25 cellular contexts compared by ENCODE assay signal in genomic region chr3:197775317-197775716, GRCh38.
"Had no signal": no experiment of that assay in that cellular context is flagged by ENCODE, and none has a peak within 500 bp of the region (broad histone marks: within the 10 kb centered on the region; RNA-seq: fewer than 3 reads in every experiment).

No MANE protein-coding gene starts in this region.

- H3K4me3 Mint-ChIP-seq: activated naive CD4-positive, alpha-beta T cell treated with anti-CD3 and anti-CD28 coated beads, Interleukin-2, amount 10 ng/mL, durations not matched to agents 7 days and 5 days; activated naive CD8-positive, alpha-beta T cell treated with anti-CD3 and anti-CD28 coated beads, Interleukin-2, amount 50 U/mL, for 24 hours; activated T-cell treated with anti-CD3 and anti-CD28 coated beads, Interleukin-2, amount 50 U/mL, for 24 hours; nephron progenitor cell; stimulated activated memory B cell treated with anti-CD40 and anti-IgM and Interleukin-4, amounts not matched to agents 10 μg/mL and 1 μg/mL and 100 μg/mL, for 72 hours had no signal

- H3K4me3 ChIP-seq: cardiac muscle cell, mucosa of descending colon, sigmoid colon, smooth muscle cell, transverse colon had no signal

- H3K9me3 Mint-ChIP-seq: activated naive CD4-positive, alpha-beta T cell treated with anti-CD3 and anti-CD28 coated beads, Interleukin-2, amount 10 ng/mL, durations not matched to agents 7 days and 5 days; activated naive CD8-positive, alpha-beta T cell treated with anti-CD3 and anti-CD28 coated beads, Interleukin-2, amount 50 U/mL, for 24 hours; activated T-cell treated with anti-CD3 and anti-CD28 coated beads, Interleukin-2, amount 50 U/mL, for 24 hours; stimulated activated memory B cell treated with anti-CD40 and anti-IgM and Interleukin-4, amounts not matched to agents 10 μg/mL and 1 μg/mL and 100 μg/mL, for 72 hours had no signal

- H3K4me1 Mint-ChIP-seq: activated naive CD4-positive, alpha-beta T cell treated with anti-CD3 and anti-CD28 coated beads, Interleukin-2, amount 10 ng/mL, durations not matched to agents 7 days and 5 days; activated naive CD8-positive, alpha-beta T cell treated with anti-CD3 and anti-CD28 coated beads, Interleukin-2, amount 50 U/mL, for 24 hours; nephron progenitor cell had no signal

- H3K9me3 ChIP-seq: mucosa of descending colon, sigmoid colon, transverse colon had no signal

- H3K4me1 ChIP-seq: sigmoid colon, transverse colon had no signal

- ATAC-seq: activated naive CD8-positive, alpha-beta T cell treated with anti-CD3 and anti-CD28 coated beads, Interleukin-2, amount 50 U/mL, for 24 hours; mucosa of descending colon; stimulated activated memory B cell treated with anti-CD40 and anti-IgM and Interleukin-4, amounts not matched to agents 10 μg/mL and 1 μg/mL and 100 μg/mL, for 72 hours had no signal

- H3K27me3 Mint-ChIP-seq: activated naive CD4-positive, alpha-beta T cell treated with anti-CD3 and anti-CD28 coated beads, Interleukin-2, amount 10 ng/mL, durations not matched to agents 7 days and 5 days; activated naive CD8-positive, alpha-beta T cell treated with anti-CD3 and anti-CD28 coated beads, Interleukin-2, amount 50 U/mL, for 24 hours; activated T-cell treated with anti-CD3 and anti-CD28 coated beads, Interleukin-2, amount 50 U/mL, for 24 hours; stimulated activated memory B cell treated with anti-CD40 and anti-IgM and Interleukin-4, amounts not matched to agents 10 μg/mL and 1 μg/mL and 100 μg/mL, for 72 hours had no signal

- H3K27ac Mint-ChIP-seq: activated naive CD4-positive, alpha-beta T cell treated with anti-CD3 and anti-CD28 coated beads, Interleukin-2, amount 10 ng/mL, durations not matched to agents 7 days and 5 days; activated naive CD8-positive, alpha-beta T cell treated with anti-CD3 and anti-CD28 coated beads, Interleukin-2, amount 50 U/mL, for 24 hours; nephron progenitor cell; stimulated activated memory B cell treated with anti-CD40 and anti-IgM and Interleukin-4, amounts not matched to agents 10 μg/mL and 1 μg/mL and 100 μg/mL, for 72 hours had no signal

- H3K27me3 ChIP-seq: cardiac muscle cell, sigmoid colon, transverse colon had no signal

- DNase-seq: activated CD4-positive, alpha-beta T cell treated with anti-CD3 and anti-CD28 coated beads for 1 hour; activated CD4-positive, alpha-beta T cell treated with anti-CD3 and anti-CD28 coated beads, Interleukin-2, amount 50 U/mL, for 1 hour; activated CD8-positive, alpha-beta memory T cell treated with anti-CD3 and anti-CD28 coated beads for 24 hours; activated CD8-positive, alpha-beta memory T cell treated with anti-CD3 and anti-CD28 coated beads, Interleukin-2, amount 50 U/mL, for 4 hours; activated effector memory CD4-positive, alpha-beta T cell treated with Interleukin-2 at 50 U/mL for 16 hours; activated naive CD4-positive, alpha-beta T cell treated with anti-CD3 and anti-CD28 coated beads, Interleukin-2, amount 10 ng/mL, durations not matched to agents 7 days and 5 days; activated naive CD8-positive, alpha-beta T cell treated with anti-CD3 and anti-CD28 coated beads, Interleukin-2, amount 50 U/mL, for 24 hours; activated T-cell treated with anti-CD3 and anti-CD28 coated beads, Interleukin-2, amount 50 U/mL, for 24 hours; effector CD4-positive, alpha-beta T cell; erythroblast; foreskin fibroblast; kidney glomerular epithelial cell; mesenchymal stem cell; mucosa of descending colon; nephron progenitor cell; occipital lobe; sigmoid colon; stimulated activated CD4-positive, alpha-beta T cell treated with anti-CD3 and anti-CD28 coated beads, Interleukin-15, amount 100 ng/mL, for 24 hours; SW 1271; T-helper 2 cell; transverse colon; WERI-Rb-1 had no signal
